ENCODE assay signal across 20 cellular contexts in the genomic region with DNA sequence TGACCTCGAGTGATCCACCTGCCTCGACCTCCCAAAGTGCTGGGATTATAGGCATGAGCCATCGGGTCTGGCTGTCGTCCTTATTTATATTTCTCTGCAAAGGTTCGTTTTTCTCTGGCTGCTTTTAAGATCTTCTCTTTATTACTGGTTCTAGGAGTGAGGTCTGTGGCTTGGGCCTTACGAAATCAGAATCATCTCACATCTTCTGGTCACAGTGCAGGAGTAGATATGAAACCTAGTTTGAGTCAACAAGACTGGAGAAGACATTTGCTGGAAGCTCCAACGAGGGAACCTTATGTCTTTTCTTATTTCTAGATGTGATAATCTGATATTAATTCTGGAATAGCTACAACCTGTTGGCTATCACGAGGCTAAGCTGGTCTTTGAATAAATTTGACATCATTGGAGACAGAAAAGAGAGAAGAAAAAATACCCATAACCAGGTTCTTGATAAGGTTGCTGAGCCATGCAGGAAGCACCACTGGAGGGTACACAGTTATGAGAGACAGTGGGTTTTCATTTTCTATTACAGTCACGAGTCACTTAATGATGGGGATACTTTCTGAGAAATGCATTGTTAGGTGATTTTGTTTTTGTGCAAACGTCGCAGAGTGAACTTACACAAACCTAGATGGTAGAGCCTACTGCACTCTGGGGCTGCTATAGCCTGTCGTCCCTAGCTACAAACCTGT. TPM values are rescaled to one million over a fixed set of nuclear protein-coding genes. Genes with fewer than 3 reads are reported as not detected.
A peak's percentile ranks its signal among the peaks of the same experiment; 100 is the strongest.
DNase-seq lines count a peak whose midpoint lies in the region; ATAC-seq, FAIRE-seq and TF ChIP-seq lines count a peak whose summit lies in the region.
"Had no signal": no experiment of that assay in that cellular context is flagged by ENCODE, and none has a peak within 500 bp of the region (broad histone marks: within the 10 kb centered on the region; RNA-seq: fewer than 3 reads in every experiment).

No MANE protein-coding gene starts in this region.

- DNase-seq in GM12865 (ENCODE audit: low read depth) (peak; percentile 77), GM12892 (ENCODE audit: insufficient read length) (no peak)
- DNase-seq in activated T-cell treated with anti-CD3 and anti-CD28 coated beads, Interleukin-2, amount 50 U/mL, for 72 hours, result peak; percentile 46
- DNase-seq: caudate nucleus; effector CD8-positive, alpha-beta T cell; heart left ventricle; lower lobe of right lung; NCI-H1105 treated with DMSO at 0.1 percent for 48 hours; NCI-H524 treated with DMSO at 0.1 percent for 48 hours; SIG-M5; T-helper 17 cell had no signal

- FAIRE-seq in GM12892 (lab: Jason Lieb, UNC), result no peak

- no peak for TF ChIP-seq CTCF in GM12865 (IDR thresholded peaks at IDR 0.05; ENCODE audit: insufficient read depth, low read depth, low read length, missing control alignments)

- peaks cover 10% of the 10 kb centered on the region for H3K27me3 Mint-ChIP-seq in activated T-cell treated with anti-CD3 and anti-CD28 coated beads, Interleukin-2, amount 50 U/mL, for 72 hours (ENCODE audit: low read depth)

- peaks cover 1 to 10% of the 10 kb centered on the region in 2 donors for H3K36me3 Mint-ChIP-seq in activated T-cell treated with anti-CD3 and anti-CD28 coated beads, Interleukin-2, amount 50 U/mL, for 72 hours (ENCODE audit: insufficient read depth in 2 of 2)
- H3K36me3 Mint-ChIP-seq: WTC11 had no signal

- peaks cover 31% of the 10 kb centered on the region for H3K4me1 Mint-ChIP-seq in activated T-cell treated with anti-CD3 and anti-CD28 coated beads, Interleukin-2, amount 50 U/mL, for 72 hours (ENCODE audit: low read depth)

- H3K9me3 Mint-ChIP-seq in activated T-cell treated with anti-CD3 and anti-CD28 coated beads, Interleukin-2, amount 50 U/mL, for 72 hours, result peaks cover 6 to 13% of the 10 kb centered on the region in 2 donors

- H3K4me3 ChIP-seq in GM12865 (ENCODE audit: low read depth, low read length), result no peak overlapping the region
- H3K4me3 ChIP-seq: heart left ventricle, lower lobe of right lung had no signal

- TF ChIP-seq POLR2A in GM12892 (IDR thresholded peaks at IDR 0.05; ENCODE audit: low read depth, low read length), result no peak

- peak overlapping the region; percentile 70 for H3K27ac Mint-ChIP-seq in activated T-cell treated with anti-CD3 and anti-CD28 coated beads, Interleukin-2, amount 50 U/mL, for 72 hours
- H3K27ac Mint-ChIP-seq: T-helper 17 cell, WTC11 had no signal

- peak; percentile 65 for ATAC-seq in GM18907 (IDR thresholded peaks at IDR 0.05; ENCODE audit: unreplicated experiment)
- peak; percentile 65 for ATAC-seq in HG03432 (IDR thresholded peaks at IDR 0.05; ENCODE audit: unreplicated experiment)
- peak; percentile 79 to 84 for ATAC-seq in activated T-cell treated with anti-CD3 and anti-CD28 coated beads, Interleukin-2, amount 50 U/mL, for 72 hours (replicated peaks in 1 of 2)
- no peak for ATAC-seq in GM19023 (IDR thresholded peaks at IDR 0.05; ENCODE audit: unreplicated experiment)
- no peak for ATAC-seq in GM21825 (IDR thresholded peaks at IDR 0.05; ENCODE audit: unreplicated experiment)
- ATAC-seq in HG03342 (IDR thresholded peaks at IDR 0.05; ENCODE audit: unreplicated experiment), result no peak
- ATAC-seq: heart left ventricle, lower lobe of right lung, sciatic nerve, T-helper 17 cell, WTC11 had no signal

- H3K4me3 Mint-ChIP-seq in activated T-cell treated with anti-CD3 and anti-CD28 coated beads, Interleukin-2, amount 50 U/mL, for 72 hours, result peak overlapping the region; percentile 53 to 82
- H3K4me3 Mint-ChIP-seq: T-helper 17 cell, WTC11 had no signal

RNA-seq across cellular contexts. Expression of a gene that starts 25.6 kb away (rescaled TPM):
- 10 to 100 TPM; 23.7 to 30.0 TPM for total RNA-seq in activated T-cell treated with anti-CD3 and anti-CD28 coated beads, Interleukin-2, amount 50 U/mL, for 72 hours
- polyA plus RNA-seq in GM12892 (2012; ENCODE audit: missing spikeins), result 6.9 TPM

RNA-seq across cellular contexts. Expression of a gene that starts 59.2 kb away (rescaled TPM):
- 1,000 to 10,000 TPM in 1 of 2 donors, 100 to 1,000 TPM in 1; 848 to 1,110 TPM for total RNA-seq in activated T-cell treated with anti-CD3 and anti-CD28 coated beads, Interleukin-2, amount 50 U/mL, for 72 hours
- polyA plus RNA-seq in GM12892 (2012; ENCODE audit: missing spikeins), result 7.2 TPM
- total RNA-seq: fibroblast of lung, osteocyte had no signal
- polyA plus RNA-seq: fibroblast of lung had no signal

Comparison
In these comparisons a context has a peak if more than half of its experiments do, and no peak if none do; other contexts are left out.
1. ATAC-seq: peak in GM18907 (single experiment), HG03432 (single experiment) and activated T-cell treated with anti-CD3 and anti-CD28 coated beads, Interleukin-2, amount 50 U/mL, for 72 hours (2 of 2); none in GM19023 (single experiment), GM21825 (single experiment) and HG03342 (single experiment).